In the genomic region with DNA sequence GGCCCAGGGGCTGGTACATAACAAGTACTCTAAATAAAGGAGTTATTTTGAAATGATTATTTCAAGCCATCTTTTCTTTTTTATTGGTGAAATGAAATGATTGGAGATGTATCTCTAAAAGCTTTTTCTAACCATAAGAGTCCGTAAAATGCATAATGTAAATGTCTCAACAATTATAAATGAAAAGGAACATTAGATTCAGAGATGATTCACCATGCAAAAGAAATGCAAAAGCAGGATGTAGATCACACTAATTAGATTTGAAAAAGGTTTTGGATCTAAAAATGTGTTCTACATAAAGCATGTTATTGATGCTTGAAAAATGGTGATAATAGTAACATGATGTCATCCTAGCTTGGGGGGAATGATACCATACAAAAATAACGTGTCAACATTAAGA, we compare ENCODE assay signal across 2 cellular contexts.
TF ChIP-seq lines count a peak whose summit lies in the region.

No MANE protein-coding gene starts in this region.

TF ChIP-seq in HepG2, 621 proteins besides CTCF, POLR2A, EP300 and RAD21:
- TF ChIP-seq, protein P1, sequence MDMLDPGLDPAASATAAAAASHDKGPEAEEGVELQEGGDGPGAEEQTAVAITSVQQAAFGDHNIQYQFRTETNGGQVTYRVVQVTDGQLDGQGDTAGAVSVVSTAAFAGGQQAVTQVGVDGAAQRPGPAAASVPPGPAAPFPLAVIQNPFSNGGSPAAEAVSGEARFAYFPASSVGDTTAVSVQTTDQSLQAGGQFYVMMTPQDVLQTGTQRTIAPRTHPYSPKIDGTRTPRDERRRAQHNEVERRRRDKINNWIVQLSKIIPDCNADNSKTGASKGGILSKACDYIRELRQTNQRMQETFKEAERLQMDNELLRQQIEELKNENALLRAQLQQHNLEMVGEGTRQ (IDR thresholded peaks at IDR 0.05; ENCODE audit: low read depth, low read length): no peak
- TF ChIP-seq, protein P1 (CRISPR knock-in tag; IDR thresholded peaks at IDR 0.05; ENCODE audit: borderline replicate concordance): no peak
- no peak for TF ChIP-seq KLF9 (CRISPR knock-in tag; IDR thresholded peaks at IDR 0.05; ENCODE audit: low read depth)
- TF ChIP-seq ATF7 (IDR thresholded peaks at IDR 0.05): 0 out of 2 replicates have a peak, but pooled peaks have one; percentile 39
- no peak for TF ChIP-seq ATF7 (CRISPR knock-in tag; IDR thresholded peaks at IDR 0.05)

TF ChIP-seq in SK-N-SH, 30 proteins besides CTCF, POLR2A, EP300 and RAD21 (continued from another document):
- TF ChIP-seq MXI1 (IDR thresholded peaks at IDR 0.05; ENCODE audit: low read depth, low read length) (no peak), FOXM1 (IDR thresholded peaks at IDR 0.05; ENCODE audit: low read depth) (peak; percentile 65; the same call in 1 of the 2 replicates), EZH2phosphoT487 (IDR thresholded peaks at IDR 0.05; ENCODE audit: borderline replicate concordance, low read depth) (no peak), POLR2AphosphoS5 (IDR thresholded peaks at IDR 0.05; ENCODE audit: low read depth, low read length) (no peak), TEAD4 (IDR thresholded peaks at IDR 0.05; ENCODE audit: borderline replicate concordance, insufficient read depth) (peak; percentile 13; the same call in 1 of the 2 replicates), RXRA (IDR thresholded peaks at IDR 0.05; ENCODE audit: borderline replicate concordance, low read depth) (no peak), NRF1 (IDR thresholded peaks at IDR 0.05; ENCODE audit: low read depth, low read length) (no peak), JUND (IDR thresholded peaks at IDR 0.05) (peak; percentile 43; the same call in 1 of the 2 replicates)
- TF ChIP-seq, protein P2, sequence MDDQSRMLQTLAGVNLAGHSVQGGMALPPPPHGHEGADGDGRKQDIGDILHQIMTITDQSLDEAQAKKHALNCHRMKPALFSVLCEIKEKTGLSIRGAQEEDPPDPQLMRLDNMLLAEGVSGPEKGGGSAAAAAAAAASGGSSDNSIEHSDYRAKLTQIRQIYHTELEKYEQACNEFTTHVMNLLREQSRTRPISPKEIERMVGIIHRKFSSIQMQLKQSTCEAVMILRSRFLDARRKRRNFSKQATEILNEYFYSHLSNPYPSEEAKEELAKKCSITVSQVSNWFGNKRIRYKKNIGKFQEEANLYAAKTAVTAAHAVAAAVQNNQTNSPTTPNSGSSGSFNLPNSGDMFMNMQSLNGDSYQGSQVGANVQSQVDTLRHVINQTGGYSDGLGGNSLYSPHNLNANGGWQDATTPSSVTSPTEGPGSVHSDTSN (IDR thresholded peaks at IDR 0.05): peak; percentile 63; the same call in 1 of the 2 replicates
